In the genomic region with DNA sequence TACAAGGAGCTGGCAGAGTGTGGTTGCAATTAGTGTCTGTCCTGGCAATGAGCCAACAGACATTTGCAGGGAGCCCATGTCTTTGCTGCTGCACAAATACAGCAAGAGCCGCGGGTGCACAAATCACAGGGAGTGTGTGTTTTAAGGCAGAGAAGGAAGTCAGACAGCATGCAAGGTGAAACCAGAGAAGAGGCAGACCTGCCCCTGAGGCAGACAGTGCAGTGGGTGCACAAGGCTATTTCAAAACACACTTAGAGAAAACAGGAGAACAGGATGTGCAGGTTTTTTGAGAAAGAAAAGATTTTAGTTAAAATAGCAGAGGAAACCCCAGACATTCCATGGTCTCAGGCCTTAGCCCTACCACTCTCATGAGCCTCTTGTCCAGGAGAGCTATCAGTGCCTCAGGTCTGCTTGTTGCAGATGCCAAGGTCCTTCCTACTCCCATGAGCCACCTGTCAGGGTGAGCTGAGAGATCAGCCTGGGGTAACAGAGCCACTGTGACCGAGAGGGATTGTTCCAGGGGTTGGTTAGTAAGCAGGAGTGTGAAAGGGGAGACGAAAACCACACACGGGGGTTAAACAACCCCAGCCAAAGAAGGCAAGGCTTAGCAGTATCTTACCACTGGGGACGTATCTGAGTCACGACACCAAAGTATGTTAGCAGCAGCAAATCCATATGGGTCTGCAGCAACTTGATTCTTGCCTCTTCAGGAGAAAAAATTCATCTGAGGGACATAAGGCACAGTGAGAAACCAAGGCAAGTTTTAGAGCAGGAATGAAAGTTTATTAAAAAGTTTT, we compare ENCODE assay signal across 11 cellular contexts.
DNase-seq lines count a peak whose midpoint lies in the region; ATAC-seq and TF ChIP-seq lines count a peak whose summit lies in the region.
"Had no signal": no experiment of that assay in that cellular context is flagged by ENCODE, and none has a peak within 500 bp of the region (broad histone marks: within the 10 kb centered on the region; RNA-seq: fewer than 3 reads in every experiment).

No MANE protein-coding gene starts in this region.

- H3K4me1 ChIP-seq in A673 (ENCODE audit: insufficient read depth, low read length, poor library complexity, severe bottlenecking), result peaks cover 6% of the 10 kb centered on the region
- no peaks in the 10 kb centered on the region for H3K4me1 ChIP-seq in adrenal gland (replicated peaks in 1 of 2)
- H3K4me1 ChIP-seq: neural progenitor cell had no signal

- intact Hi-C loops in A673 (cut with micrococcal nuclease; ENCODE audit: unreplicated experiment) (no loop called here), adrenal gland (cut with DNase I) (no loop called here)

- no peak for TF ChIP-seq POLR2A in adrenal gland (IDR thresholded peaks at IDR 0.05)

- H3K27me3 ChIP-seq in A673 (replicated peaks; ENCODE audit: insufficient read depth, low read depth, low read length, poor library complexity) (no peaks in the 10 kb centered on the region), adrenal gland (no peaks in the 10 kb centered on the region)
- H3K27me3 ChIP-seq: neural progenitor cell, tibial nerve had no signal

- peak; percentile 56 for DNase-seq in A673 (ENCODE audit: low spot score)
- peak; percentile 49 for DNase-seq in DMS79 (lab: John Stamatoyannopoulos, UW)
- peak; percentile 55 for DNase-seq in NCI-H510A (lab: John Stamatoyannopoulos, UW)
- DNase-seq in adrenal gland, result no peak
- DNase-seq in ureter (ENCODE audit: low spot score), result no peak
- no peak for DNase-seq in NCI-H526 treated with DMSO at 0.1 percent for 48 hours (lab: John Stamatoyannopoulos, UW)
- DNase-seq: HFFc6 had no signal

- BruUV-seq in A673 (replicated peaks; lab: Mats Ljungman, UMichigan), result no TSS peak

- H3K9me3 ChIP-seq in A673 (ENCODE audit: low read depth, low read length, poor library complexity, severe bottlenecking), result peaks cover 15% of the 10 kb centered on the region
- no peaks in the 10 kb centered on the region for H3K9me3 ChIP-seq in adrenal gland (replicated peaks in 1 of 3)

- no peak for TF ChIP-seq CTCF in A673 (conservative IDR thresholded peaks at IDR 0.05; ENCODE audit: low read depth, low read length)
- TF ChIP-seq CTCF in adrenal gland (IDR thresholded peaks at IDR 0.05), result no peak

- H3K4me3 ChIP-seq in A673 (ENCODE audit: low read depth, low read length, poor library complexity, severe bottlenecking), result no peak overlapping the region
- no peak overlapping the region for H3K4me3 ChIP-seq in adrenal gland
- H3K4me3 ChIP-seq: neural progenitor cell, tibial nerve had no signal

- CTCF ChIA-PET in A673 (lab: Charles Lee), result no interaction called here

- no peaks in the 10 kb centered on the region for H3K36me3 ChIP-seq in A673 (ENCODE audit: insufficient read depth, low read length, poor library complexity, severe bottlenecking)
- no peaks in the 10 kb centered on the region for H3K36me3 ChIP-seq in adrenal gland (replicated peaks in 1 of 2)
- H3K36me3 ChIP-seq: neural progenitor cell, tibial nerve had no signal

- H3K27ac ChIP-seq in A673 (ENCODE audit: low read depth, low read length, poor library complexity, severe bottlenecking) (no peak overlapping the region), adrenal gland (no peak overlapping the region)
- H3K27ac ChIP-seq: neural progenitor cell, tibial nerve had no signal

- ATAC-seq in esophagus mucosa, result peak; percentile 75
- ATAC-seq in GM18502 (IDR thresholded peaks at IDR 0.05; ENCODE audit: poor library complexity, unreplicated experiment), result no peak

- POLR2A ChIA-PET in A673 (lab: Charles Lee; ENCODE audit: low non-redundant PET), result no interaction called here

- WGBS in adrenal gland, 4 donors, result 72 to 82% (median 74%) methylated on average over 7 of the region's 7 CpGs

Comparison
In these comparisons a context has a peak if more than half of its experiments do, and no peak if none do; other contexts are left out.
1. DNase-seq: peak in A673 (single experiment), DMS79 (single experiment) and NCI-H510A (single experiment); none in adrenal gland (0 of 7), ureter (single experiment) and NCI-H526 treated with DMSO at 0.1 percent for 48 hours (single experiment).